Comparison of ENCODE assay signal across 19 cellular contexts in genomic region chr1:81617308-81618027, GRCh38.
DNase-seq lines count a peak whose midpoint lies in the region; ATAC-seq and TF ChIP-seq lines count a peak whose summit lies in the region.
"Had no signal": no experiment of that assay in that cellular context is flagged by ENCODE, and none has a peak within 500 bp of the region (broad histone marks: within the 10 kb centered on the region; RNA-seq: fewer than 3 reads in every experiment).

No MANE protein-coding gene starts in this region.

- H3K4me3 ChIP-seq in breast epithelium (peak overlapping the region in 1 of 3 donors; percentile 28), epithelial cell of esophagus (ENCODE audit: low read length) (no peak overlapping the region), ascending aorta (no peak overlapping the region)
- H3K4me3 ChIP-seq: ovary, PC-9 had no signal

- H3K27me3 ChIP-seq in breast epithelium, result no peaks in the 10 kb centered on the region
- H3K27me3 ChIP-seq in ascending aorta, result no peaks in the 10 kb centered on the region
- H3K27me3 ChIP-seq: ovary had no signal

- H3K9me3 ChIP-seq in breast epithelium (no peaks in the 10 kb centered on the region), ascending aorta (no peaks in the 10 kb centered on the region)
- H3K9me3 ChIP-seq: ovary had no signal

- H3K9me3 Mint-ChIP-seq in MCF 10A (ENCODE audit: unreplicated experiment), result no peaks in the 10 kb centered on the region

- CTCF ChIA-PET in MCF 10A (lab: Yijun Ruan, JAX), result interaction anchor here (1.5 kb wide), 1 partner anchor 91 kb away, joined by 3 read pairs; no protein-coding TSS in a partner anchor

- peak overlapping the region in 1 of 2 donors; percentile 3 for H3K27ac ChIP-seq in breast epithelium
- no peak overlapping the region for H3K27ac ChIP-seq in ascending aorta
- H3K27ac ChIP-seq: ovary, PC-9 had no signal

- no peak overlapping the region for H3K27ac Mint-ChIP-seq in MCF 10A (ENCODE audit: low read depth, unreplicated experiment)
- H3K27ac Mint-ChIP-seq: activated CD8-positive, alpha-beta memory T cell treated with anti-CD3 and anti-CD28 coated beads, Interleukin-2, amount 10 ng/mL, durations not matched to agents 7 days and 5 days; type B pancreatic cell had no signal

- DNase-seq in MCF 10A (ENCODE audit: unreplicated experiment) (peak; percentile 30), breast epithelium (ENCODE audit: low spot score in 2 of 2) (no peak), MV-4-11 (lab: John Stamatoyannopoulos, UW) (peak; percentile 76), epithelial cell of esophagus (ENCODE audit: low read depth) (peak; percentile 55), sciatic nerve (ENCODE audit: low spot score) (no peak), NAMALWA (ENCODE audit: low spot score) (no peak), ascending aorta (ENCODE audit: low spot score in 2 of 2) (no peak)
- DNase-seq: 8988T; activated CD8-positive, alpha-beta memory T cell treated with anti-CD3 and anti-CD28 coated beads, Interleukin-2, amount 10 ng/mL, durations not matched to agents 7 days and 5 days; activated gamma-delta T cell treated with Interleukin-2 at 50 U/mL for 16 hours; cortex of kidney; KBM-7; kidney glomerular epithelial cell; NCI-H510A treated with DMSO at 0.1 percent for 48 hours; ovary; PC-9; stimulated activated naive CD4-positive, alpha-beta T cell had no signal

- no peak for TF ChIP-seq POLR2A in breast epithelium (IDR thresholded peaks at IDR 0.05)

- TF ChIP-seq CTCF in MCF 10A (IDR thresholded peaks at IDR 0.05; ENCODE audit: unreplicated experiment) (no peak), breast epithelium (IDR thresholded peaks at IDR 0.05) (no peak), epithelial cell of esophagus (IDR thresholded peaks at IDR 0.05; ENCODE audit: insufficient read depth, low read depth, low read length, missing control alignments) (peak; percentile 26), ascending aorta (IDR thresholded peaks at IDR 0.05) (no peak)

- ATAC-seq in sciatic nerve (peak; percentile 80), GM18511 (IDR thresholded peaks at IDR 0.05; ENCODE audit: unreplicated experiment) (no peak)
- ATAC-seq: activated CD8-positive, alpha-beta memory T cell treated with anti-CD3 and anti-CD28 coated beads, Interleukin-2, amount 10 ng/mL, durations not matched to agents 7 days and 5 days had no signal

- H3K4me1 Mint-ChIP-seq in MCF 10A (ENCODE audit: insufficient read depth, unreplicated experiment), result no peaks in the 10 kb centered on the region
- H3K4me1 Mint-ChIP-seq: activated CD8-positive, alpha-beta memory T cell treated with anti-CD3 and anti-CD28 coated beads, Interleukin-2, amount 10 ng/mL, durations not matched to agents 7 days and 5 days had no signal

- no peaks in the 10 kb centered on the region for H3K27me3 Mint-ChIP-seq in MCF 10A (ENCODE audit: insufficient read depth, unreplicated experiment)
- H3K27me3 Mint-ChIP-seq: activated CD8-positive, alpha-beta memory T cell treated with anti-CD3 and anti-CD28 coated beads, Interleukin-2, amount 10 ng/mL, durations not matched to agents 7 days and 5 days; type B pancreatic cell had no signal

- intact Hi-C loops in MCF 10A (cut with micrococcal nuclease), result no loop called here
- intact Hi-C loops in breast epithelium (cut with DNase I; ENCODE audit: low total_unique reads), result no loop called here
- intact Hi-C loops in sciatic nerve (cut with DNase I), result no loop called here
- intact Hi-C loops in ascending aorta (cut with DNase I), result no loop called here

- H3K36me3 ChIP-seq in breast epithelium, result no peaks in the 10 kb centered on the region
- H3K36me3 ChIP-seq in ascending aorta, result no peaks in the 10 kb centered on the region
- H3K36me3 ChIP-seq: ovary had no signal

- H3K4me3 Mint-ChIP-seq in MCF 10A (ENCODE audit: unreplicated experiment), result no peak overlapping the region
- H3K4me3 Mint-ChIP-seq: activated CD8-positive, alpha-beta memory T cell treated with anti-CD3 and anti-CD28 coated beads, Interleukin-2, amount 10 ng/mL, durations not matched to agents 7 days and 5 days; type B pancreatic cell had no signal

- H3K4me1 ChIP-seq in breast epithelium (no peaks in the 10 kb centered on the region), ascending aorta (no peaks in the 10 kb centered on the region)

- no TSS peak for BruUV-seq in MCF 10A (replicated peaks; lab: Mats Ljungman, UMichigan)

- H3K36me3 Mint-ChIP-seq in MCF 10A (ENCODE audit: insufficient read depth, unreplicated experiment), result no peaks in the 10 kb centered on the region
- H3K36me3 Mint-ChIP-seq: activated CD8-positive, alpha-beta memory T cell treated with anti-CD3 and anti-CD28 coated beads, Interleukin-2, amount 10 ng/mL, durations not matched to agents 7 days and 5 days had no signal

- POLR2A ChIA-PET in MCF 10A (lab: Yijun Ruan, JAX), result no interaction called here

Comparison
In these comparisons a context has a peak if more than half of its experiments do, and no peak if none do; other contexts are left out.
1. DNase-seq: peak in MCF 10A (single experiment), MV-4-11 (single experiment) and epithelial cell of esophagus (single experiment); none in breast epithelium (0 of 2), sciatic nerve (single experiment), NAMALWA (single experiment) and ascending aorta (0 of 2).